8 cellular contexts compared by ENCODE assay signal in the genomic region with DNA sequence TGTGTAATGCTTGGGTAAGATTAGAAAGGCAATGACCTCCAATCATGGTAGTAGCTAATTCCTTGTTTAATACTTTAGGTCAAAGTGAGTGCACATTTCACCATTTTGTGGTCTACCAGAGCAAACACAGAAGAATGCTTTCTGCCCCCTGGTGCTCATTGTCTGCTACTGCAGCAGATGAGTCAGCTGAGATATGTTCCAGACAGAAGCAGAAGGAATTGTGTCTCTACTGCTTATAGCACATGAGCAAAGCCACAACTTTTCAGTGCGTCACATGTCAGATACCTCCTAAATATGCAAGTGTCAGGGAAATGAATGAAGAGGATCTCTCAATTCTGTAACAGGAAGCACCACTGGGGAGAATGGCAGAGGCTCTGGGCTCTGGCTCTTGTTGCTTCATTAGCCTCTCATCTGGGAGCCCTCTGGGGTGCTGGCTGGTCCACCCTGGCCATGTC.
DNase-seq lines count a peak whose midpoint lies in the region; ATAC-seq, FAIRE-seq and TF ChIP-seq lines count a peak whose summit lies in the region.

No MANE protein-coding gene starts in this region.

- H3K27me3 Mint-ChIP-seq in neural crest cell (ENCODE audit: low read depth): no peaks in the 10 kb centered on the region

- peak; percentile 95 for FAIRE-seq in HTR-8/SVneo (lab: Jason Lieb, UNC)

- no peak overlapping the region for H3K4me3 Mint-ChIP-seq in neural crest cell

- no peaks in the 10 kb centered on the region for H3K4me1 Mint-ChIP-seq in neural crest cell

- peak; percentile 85 for ATAC-seq in GM21367 (IDR thresholded peaks at IDR 0.05; ENCODE audit: unreplicated experiment)
- peak; percentile 80 for ATAC-seq in stimulated activated naive CD8-positive, alpha-beta T cell treated with anti-CD3 and anti-CD28 coated beads, Interleukin-15, Interleukin-2, amounts not matched to agents 100 U/mL and 50 U/mL, for 24 hours

- H3K9me3 ChIP-seq in Peyer's patch: no peaks in the 10 kb centered on the region

- H3K4me1 ChIP-seq in Peyer's patch: peaks cover 0 to 25% (median 4%) of the 10 kb centered on the region in 4 donors

- peaks cover 3% of the 10 kb centered on the region for H3K9me3 Mint-ChIP-seq in neural crest cell

- TF ChIP-seq CTCF in Peyer's patch (IDR thresholded peaks at IDR 0.05): peak; percentile 78 to 99 (median 96)
- peak; percentile 98 for TF ChIP-seq CTCF in fibroblast of mammary gland (conservative IDR thresholded peaks at IDR 0.05; ENCODE audit: control insufficient read depth, insufficient read depth, low read depth, low read length)
- TF ChIP-seq CTCF in neural crest cell (conservative IDR thresholded peaks at IDR 0.05): peak; percentile 93

- peak; percentile 74 for DNase-seq in COLO829 (ENCODE audit: low spot score)
- DNase-seq in HTR-8/SVneo (ENCODE audit: insufficient read length, low spot score): peak; percentile 72
- DNase-seq in Peyer's patch: peak; percentile 72 to 93 (median 72)
- peak; percentile 82 to 84 for DNase-seq in activated T-cell treated with anti-CD3 and anti-CD28 coated beads, Interleukin-2, amount 50 U/mL, for 48 hours
- peak; percentile 98 for DNase-seq in fibroblast of mammary gland (ENCODE audit: low read depth)
- peak; percentile 60 for DNase-seq in neural crest cell (ENCODE audit: low read depth, low spot score)
- DNase-seq in stimulated activated naive CD8-positive, alpha-beta T cell treated with anti-CD3 and anti-CD28 coated beads, Interleukin-15, Interleukin-2, amounts not matched to agents 100 U/mL and 50 U/mL, for 24 hours: peak; percentile 73

- no peaks in the 10 kb centered on the region for H3K27me3 ChIP-seq in Peyer's patch

- peak overlapping the region in 3 of 4 donors; percentile 40 to 86 (median 83) for H3K27ac ChIP-seq in Peyer's patch

- no peaks in the 10 kb centered on the region for H3K36me3 ChIP-seq in Peyer's patch

- H3K4me3 ChIP-seq in Peyer's patch: no peak overlapping the region
- H3K4me3 ChIP-seq in fibroblast of mammary gland (ENCODE audit: control insufficient read depth, low read depth, low read length): no peak overlapping the region

- H3K36me3 Mint-ChIP-seq in neural crest cell (ENCODE audit: low read depth): no peaks in the 10 kb centered on the region

- no peak for TF ChIP-seq POLR2A in Peyer's patch (IDR thresholded peaks at IDR 0.05)

- H3K27ac Mint-ChIP-seq in neural crest cell (ENCODE audit: unreplicated experiment): no peak overlapping the region
